In genomic region chr2:86338778-86339295, GRCh38 we compare ENCODE assay signal across 16 cellular contexts. TPM values are rescaled to one million over a fixed set of nuclear protein-coding genes. Genes with fewer than 3 reads are reported as not detected.
DNase-seq lines count a peak whose midpoint lies in the region; ATAC-seq and TF ChIP-seq lines count a peak whose summit lies in the region.
"Had no signal": no experiment of that assay in that cellular context is flagged by ENCODE, and none has a peak within 500 bp of the region (broad histone marks: within the 10 kb centered on the region; RNA-seq: fewer than 3 reads in every experiment).

No MANE protein-coding gene starts in this region.

- peaks cover 46 to 62% of the 10 kb centered on the region in 2 donors for H3K27me3 Mint-ChIP-seq in CD4-positive, alpha-beta memory T cell

- no peak overlapping the region for H4K8ac ChIP-seq in trophoblast cell (ENCODE audit: low read depth, low read length)

- H3K4ac ChIP-seq in trophoblast cell (ENCODE audit: low read depth, low read length), result no peak overlapping the region

- H2AK5ac ChIP-seq in trophoblast cell (ENCODE audit: low read length), result no peak overlapping the region

- no peaks in the 10 kb centered on the region for H3K79me1 ChIP-seq in trophoblast cell (ENCODE audit: low read length)

- H2BK120ac ChIP-seq in trophoblast cell (ENCODE audit: insufficient read depth, low read length, poor library complexity), result no peak overlapping the region

- H2BK5ac ChIP-seq in trophoblast cell (ENCODE audit: low read depth, low read length, poor library complexity), result no peak overlapping the region

- WGBS in trophoblast cell (ENCODE audit: extremely low coverage, insufficient coverage, insufficient read length), result no CpG with 5 or more reads among the region's 10 CpGs
- 81 to 100% methylated on average over 1 to 9 of the region's 10 CpGs for WGBS in gastroesophageal sphincter (ENCODE audit: low coverage in 1 of 2), 2 donors

- ATAC-seq in HCT116 (no peak), gastroesophageal sphincter (no peak)
- ATAC-seq: CD8-positive, alpha-beta T cell; K562 had no signal

- H3K9me3 ChIP-seq in CD4-positive, alpha-beta memory T cell (ENCODE audit: control insufficient read depth in 1 of 2, low read length in 2 of 2), result no peaks in the 10 kb centered on the region
- H3K9me3 ChIP-seq in HCT116 (ENCODE audit: control insufficient read depth in 1 of 2, insufficient read depth in 1 of 2, low read depth in 1 of 2, low read length in 2 of 2) (no peaks in the 10 kb centered on the region), trophoblast cell (ENCODE audit: insufficient read depth, low read depth, low read length) (peaks cover 5% of the 10 kb centered on the region), gastroesophageal sphincter (peaks cover 0 to 17% (median 0%) of the 10 kb centered on the region in 3 donors)
- H3K9me3 ChIP-seq: BE2C had no signal

- no peak overlapping the region for H3K27ac Mint-ChIP-seq in CD4-positive, alpha-beta memory T cell
- H3K27ac Mint-ChIP-seq: CD8-positive, alpha-beta T cell had no signal

- H4K91ac ChIP-seq in trophoblast cell (ENCODE audit: low read depth, low read length), result no peak overlapping the region

- H3K4me2 ChIP-seq in HCT116 (ENCODE audit: low read length) (peak overlapping the region; percentile 73), trophoblast cell (ENCODE audit: low read length) (no peak overlapping the region)

- H3K23ac ChIP-seq in trophoblast cell (ENCODE audit: low read length), result peak overlapping the region; percentile 37

- H4K20me1 ChIP-seq in HCT116 (ENCODE audit: insufficient read depth), result no peaks in the 10 kb centered on the region

- H2BK12ac ChIP-seq in trophoblast cell (ENCODE audit: low read length), result no peak overlapping the region

- H3K9me2 ChIP-seq in HCT116 (ENCODE audit: insufficient read depth), result no peaks in the 10 kb centered on the region

- no peak overlapping the region for H2AFZ ChIP-seq in HCT116 (ENCODE audit: low read depth, low read length, poor library complexity, severe bottlenecking)
- no peak overlapping the region for H2AFZ ChIP-seq in trophoblast cell (ENCODE audit: insufficient read depth, low read length, poor library complexity)

- RAD21 ChIA-PET in HCT116 (lab: Charles Lee; ENCODE audit: low non-redundant PET in 1 of 2, low total read pairs in 2 of 2, uncharacterized antibody in 2 of 2, unreplicated experiment in 2 of 2), result no interaction called here

- no peaks in the 10 kb centered on the region for H3K79me2 ChIP-seq in HCT116 (ENCODE audit: insufficient read depth, low read length)
- no peaks in the 10 kb centered on the region for H3K79me2 ChIP-seq in trophoblast cell (ENCODE audit: control insufficient read depth, insufficient read depth, low read length, poor library complexity)

- intact Hi-C loops in CD4-positive, alpha-beta memory T cell (cut with micrococcal nuclease), result no loop called here
- intact Hi-C loops in HCT116 (cut with micrococcal nuclease), result no loop called here

- H3K4me3 ChIP-seq in CD4-positive, alpha-beta memory T cell (ENCODE audit: low read length in 2 of 2), result no peak overlapping the region
- peak overlapping the region in 1 of 2 experiments; percentile 63; a peak in 1 of 4 replicates for H3K4me3 ChIP-seq in HCT116 (replicated peaks in 1 of 2; ENCODE audit: low read depth in 1 of 2, low read length in 2 of 2)
- no peak overlapping the region for H3K4me3 ChIP-seq in trophoblast cell (ENCODE audit: low read depth, low read length)
- no peak overlapping the region for H3K4me3 ChIP-seq in gastroesophageal sphincter
- H3K4me3 ChIP-seq: K562 had no signal

- no peak for TF ChIP-seq EP300 in gastroesophageal sphincter (IDR thresholded peaks at IDR 0.05)

- DNase-seq in CD4-positive, alpha-beta memory T cell, result no peak
- no peak for DNase-seq in HCT116 (ENCODE audit: low read depth, low spot score)
- peak; percentile 20 for DNase-seq in islet precursor cell
- no peak for DNase-seq in trophoblast cell
- DNase-seq in NCI-H82 (lab: John Stamatoyannopoulos, UW), result no peak
- DNase-seq in A172 (ENCODE audit: low spot score), result no peak
- DNase-seq: BE2C; CD8-positive, alpha-beta T cell; GOT3; NCI-H187; NCI-H2171; NCI-H446 treated with DMSO at 0.1 percent for 48 hours; OCI-M1 had no signal

- peaks cover 6 to 32% (median 28%) of the 10 kb centered on the region in 8 donors for H3K9me3 Mint-ChIP-seq in CD4-positive, alpha-beta memory T cell

- CTCF ChIA-PET in CD4-positive, alpha-beta memory T cell (lab: Charles Lee; ENCODE audit: partially characterized antibody), result no interaction called here
- CTCF ChIA-PET in HCT116 (lab: Charles Lee), result no interaction called here

- peaks cover 5% of the 10 kb centered on the region for H3K4me1 ChIP-seq in CD4-positive, alpha-beta memory T cell (ENCODE audit: insufficient read depth, low read length)
- H3K4me1 ChIP-seq in HCT116 (ENCODE audit: control insufficient read depth in 1 of 2, insufficient read depth in 2 of 2, low read length in 2 of 2), result peaks cover 11 to 20% of the 10 kb centered on the region in 2 experiments; a peak in 3 of 4 replicates
- peaks cover 0 to 8% of the 10 kb centered on the region in 2 experiments for H3K4me1 ChIP-seq in trophoblast cell (ENCODE audit: control insufficient read depth in 1 of 2, insufficient read depth in 2 of 2, low read length in 2 of 2)
- H3K4me1 ChIP-seq in gastroesophageal sphincter, result peaks cover 0 to 41% (median 3%) of the 10 kb centered on the region in 3 donors
- H3K4me1 ChIP-seq: BE2C had no signal

- no peak for TF ChIP-seq CTCF in HCT116 (IDR thresholded peaks at IDR 0.05 in 2 of 3, conservative IDR thresholded peaks at IDR 0.05 in 1 of 3; ENCODE audit: borderline replicate concordance in 1 of 3, insufficient read depth in 1 of 3, low read depth in 2 of 3, low read length in 2 of 3)
- no peak for TF ChIP-seq CTCF in gastroesophageal sphincter (IDR thresholded peaks at IDR 0.05)

- H3K9ac ChIP-seq in HCT116 (ENCODE audit: low read length) (no peak overlapping the region), trophoblast cell (ENCODE audit: low read length) (no peak overlapping the region)

- TF ChIP-seq RAD21 in HCT116 (IDR thresholded peaks at IDR 0.05; ENCODE audit: low read depth), result no peak

- no TSS peak for BruUV-seq in HCT116 (replicated peaks; lab: Mats Ljungman, UMichigan)

- H3K4me1 Mint-ChIP-seq in CD4-positive, alpha-beta memory T cell, result peaks cover 8 to 19% (median 14%) of the 10 kb centered on the region in 4 donors

- no peaks in the 10 kb centered on the region for H3K36me3 ChIP-seq in CD4-positive, alpha-beta memory T cell (ENCODE audit: insufficient read depth, low read length)
- H3K36me3 ChIP-seq in HCT116 (ENCODE audit: control insufficient read depth in 1 of 2, insufficient read depth in 2 of 2, low read length in 2 of 2), result no peaks in the 10 kb centered on the region
- no peaks in the 10 kb centered on the region for H3K36me3 ChIP-seq in trophoblast cell (ENCODE audit: control insufficient read depth in 1 of 2, insufficient read depth in 2 of 2, low read length in 2 of 2)
- no peaks in the 10 kb centered on the region for H3K36me3 ChIP-seq in gastroesophageal sphincter
- H3K36me3 ChIP-seq: BE2C had no signal

- H3K36me3 Mint-ChIP-seq in CD4-positive, alpha-beta memory T cell, result peaks cover 9 to 13% of the 10 kb centered on the region in 2 donors

- POLR2A ChIA-PET in CD4-positive, alpha-beta memory T cell (lab: Charles Lee; ENCODE audit: partially characterized antibody), result no interaction called here
- POLR2A ChIA-PET in HCT116 (lab: Charles Lee), result no interaction called here

- no peak for TF ChIP-seq POLR2A in HCT116 (IDR thresholded peaks at IDR 0.05; ENCODE audit: borderline replicate concordance, extremely low read depth, insufficient read depth, insufficient read length)
- TF ChIP-seq POLR2A in gastroesophageal sphincter (IDR thresholded peaks at IDR 0.05), result no peak

- no peak overlapping the region for H3K18ac ChIP-seq in trophoblast cell (ENCODE audit: low read length)

- H4K12ac ChIP-seq in trophoblast cell (ENCODE audit: low read depth, low read length), result no peak overlapping the region

- H3K14ac ChIP-seq in trophoblast cell (ENCODE audit: low read length), result no peak overlapping the region

- H3K27ac ChIP-seq in CD4-positive, alpha-beta memory T cell (ENCODE audit: low read depth, low read length), result no peak overlapping the region
- H3K27ac ChIP-seq in HCT116 (ENCODE audit: low read depth, low read length), result no peak overlapping the region
- no peak overlapping the region for H3K27ac ChIP-seq in trophoblast cell (ENCODE audit: low read depth, low read length)
- no peak overlapping the region for H3K27ac ChIP-seq in gastroesophageal sphincter

- H3K27me3 ChIP-seq in CD4-positive, alpha-beta memory T cell (ENCODE audit: insufficient read depth, low read length), result peaks cover 29% of the 10 kb centered on the region
- H3K27me3 ChIP-seq in HCT116 (ENCODE audit: insufficient read depth, low read length) (peaks cover 14% of the 10 kb centered on the region; the same call in 1 of the 2 replicates), trophoblast cell (ENCODE audit: insufficient read depth, low read length) (peaks cover 32% of the 10 kb centered on the region), gastroesophageal sphincter (peaks cover 16% of the 10 kb centered on the region)

- H3K4me3 Mint-ChIP-seq in CD4-positive, alpha-beta memory T cell, result peak overlapping the region in 5 of 8 donors; percentile 4 to 66 (median 44)

TF ChIP-seq in HCT116, 20 proteins besides CTCF, POLR2A, EP300 and RAD21 (continues in another document):
- no peak for TF ChIP-seq ZNF274 (IDR thresholded peaks at IDR 0.05; ENCODE audit: low read depth, low read length)

RNA-seq across cellular contexts. Expression of gene REEP1, which starts 1.4 kb away (rescaled TPM):
- under 1 TPM in 1 of 2 experiments, not detected in 1; 0.15 TPM for total RNA-seq in CD4-positive, alpha-beta memory T cell
- polyA plus RNA-seq in CD4-positive, alpha-beta memory T cell, result not detected
- total RNA-seq in HCT116 (2021; ENCODE audit: unreplicated experiment), result 5.9 TPM
- 1.8 and 2.4 TPM in 2 replicates for polyA plus RNA-seq in HCT116 (2012)
- polyA plus RNA-seq in trophoblast cell (2013), result 22.1 and 24.0 TPM in 2 replicates
- total RNA-seq in gastroesophageal sphincter, result 100 to 1,000 TPM in 1 of 4 donors, 10 to 100 TPM in 3; 22.9 to 107 (median 70.7) TPM
- total RNA-seq in A172 (2014; rRNA removed; shearing (Covaris generic)), result 7.8 and 10.3 TPM in 2 replicates
- total RNA-seq: CD8-positive, alpha-beta T cell; RPMI7951 had no signal
